ENCODE assay signal across 29 cellular contexts in genomic region chr10:47400786-47401185, GRCh38. TPM values are rescaled to one million over a fixed set of nuclear protein-coding genes. Genes with fewer than 3 reads are reported as not detected.
"Had no signal": no experiment of that assay in that cellular context is flagged by ENCODE, and none has a peak within 500 bp of the region (broad histone marks: within the 10 kb centered on the region; RNA-seq: fewer than 3 reads in every experiment).

No MANE protein-coding gene starts in this region.

- H3K27me3 ChIP-seq: esophagus squamous epithelium, left lung, sigmoid colon, testis, tibial artery, upper lobe of right lung, uterus had no signal

- H3K27ac Mint-ChIP-seq: effector memory CD8-positive, alpha-beta T cell; natural killer cell; stimulated activated memory B cell treated with anti-CD40 and anti-IgM and Interleukin-4, amounts not matched to agents 10 μg/mL and 1 μg/mL and 100 μg/mL, for 72 hours had no signal

- H3K4me1 ChIP-seq: psoas muscle, uterus had no signal

- H3K27ac ChIP-seq: esophagus squamous epithelium, left lung, psoas muscle, sigmoid colon, testis, tibial artery, upper lobe of right lung, uterus had no signal

- H3K4me1 Mint-ChIP-seq: natural killer cell; stimulated activated memory B cell treated with anti-CD40 and anti-IgM and Interleukin-4, amounts not matched to agents 10 μg/mL and 1 μg/mL and 100 μg/mL, for 72 hours had no signal

- ATAC-seq: effector memory CD8-positive, alpha-beta T cell; left cardiac atrium; left lung; natural killer cell; psoas muscle; right cardiac atrium; stimulated activated memory B cell treated with anti-CD40 and anti-IgM and Interleukin-4, amounts not matched to agents 10 μg/mL and 1 μg/mL and 100 μg/mL, for 72 hours; stimulated activated naive CD8-positive, alpha-beta T cell treated with anti-CD3 and anti-CD28 coated beads, Interleukin-15, Interleukin-2, amounts not matched to agents 100 U/mL and 50 U/mL, for 24 hours; upper lobe of right lung had no signal

- H3K36me3 ChIP-seq: esophagus squamous epithelium, left lung, sigmoid colon, tibial artery, upper lobe of right lung, uterus had no signal

- DNase-seq: cortex of kidney; effector memory CD8-positive, alpha-beta T cell; erythroblast; esophagus squamous epithelium; foreskin melanocyte; left cardiac atrium; left lung; mammary epithelial cell; natural killer cell; nucleus accumbens; psoas muscle; sigmoid colon; stimulated activated CD4-positive, alpha-beta T cell treated with anti-CD3 and anti-CD28 coated beads, Interleukin-4, amount 100 ng/mL, for 4 hours; stimulated activated naive CD8-positive, alpha-beta T cell treated with anti-CD3 and anti-CD28 coated beads, Interleukin-15, Interleukin-2, amounts not matched to agents 100 U/mL and 50 U/mL, for 24 hours; substantia nigra; testis; upper lobe of right lung had no signal

- H3K4me3 Mint-ChIP-seq: effector memory CD8-positive, alpha-beta T cell; natural killer cell; stimulated activated memory B cell treated with anti-CD40 and anti-IgM and Interleukin-4, amounts not matched to agents 10 μg/mL and 1 μg/mL and 100 μg/mL, for 72 hours had no signal

- H3K36me3 Mint-ChIP-seq: natural killer cell; stimulated activated memory B cell treated with anti-CD40 and anti-IgM and Interleukin-4, amounts not matched to agents 10 μg/mL and 1 μg/mL and 100 μg/mL, for 72 hours had no signal

- H3K9me3 Mint-ChIP-seq: effector memory CD8-positive, alpha-beta T cell; natural killer cell; stimulated activated memory B cell treated with anti-CD40 and anti-IgM and Interleukin-4, amounts not matched to agents 10 μg/mL and 1 μg/mL and 100 μg/mL, for 72 hours had no signal

- H3K4me3 ChIP-seq: esophagus squamous epithelium, left lung, psoas muscle, sigmoid colon, testis, tibial artery, upper lobe of right lung, uterus had no signal

- H3K9me3 ChIP-seq: esophagus squamous epithelium, left lung, psoas muscle, sigmoid colon, testis, tibial artery, upper lobe of right lung, uterus had no signal

RNA-seq across cellular contexts. Expression of gene ZNF488, which starts 16.7 kb away (rescaled TPM):
- total RNA-seq: left cardiac atrium, mononuclear cell, natural killer cell, right cardiac atrium had no signal

RNA-seq across cellular contexts. Expression of gene RBP3, which starts 52.6 kb away (rescaled TPM):
- total RNA-seq: dermis microvascular lymphatic vessel endothelial cell, esophagus squamous epithelium, kidney, left cardiac atrium, left lung, lower leg skin, mammary epithelial cell, mesenteric fat pad, mononuclear cell, natural killer cell, osteocyte, psoas muscle, renal cortical epithelial cell, right cardiac atrium, sigmoid colon, skeletal muscle tissue, upper lobe of right lung, uterus had no signal
- polyA plus RNA-seq: mammary epithelial cell, psoas muscle, right cardiac atrium, sigmoid colon had no signal
